In genomic region chr20:49982346-49983122, GRCh38 we compare ENCODE assay signal across 1 cellular context.
TF ChIP-seq lines count a peak whose summit lies in the region.

SNAI1 (plus strand) TSS chr20:49982980; CDS start chr20:49983060, 80 bp downstream.

TF ChIP-seq in HCT116, 20 proteins besides CTCF, POLR2A, EP300 and RAD21 (continued from another document):
- TF ChIP-seq, protein P1, sequence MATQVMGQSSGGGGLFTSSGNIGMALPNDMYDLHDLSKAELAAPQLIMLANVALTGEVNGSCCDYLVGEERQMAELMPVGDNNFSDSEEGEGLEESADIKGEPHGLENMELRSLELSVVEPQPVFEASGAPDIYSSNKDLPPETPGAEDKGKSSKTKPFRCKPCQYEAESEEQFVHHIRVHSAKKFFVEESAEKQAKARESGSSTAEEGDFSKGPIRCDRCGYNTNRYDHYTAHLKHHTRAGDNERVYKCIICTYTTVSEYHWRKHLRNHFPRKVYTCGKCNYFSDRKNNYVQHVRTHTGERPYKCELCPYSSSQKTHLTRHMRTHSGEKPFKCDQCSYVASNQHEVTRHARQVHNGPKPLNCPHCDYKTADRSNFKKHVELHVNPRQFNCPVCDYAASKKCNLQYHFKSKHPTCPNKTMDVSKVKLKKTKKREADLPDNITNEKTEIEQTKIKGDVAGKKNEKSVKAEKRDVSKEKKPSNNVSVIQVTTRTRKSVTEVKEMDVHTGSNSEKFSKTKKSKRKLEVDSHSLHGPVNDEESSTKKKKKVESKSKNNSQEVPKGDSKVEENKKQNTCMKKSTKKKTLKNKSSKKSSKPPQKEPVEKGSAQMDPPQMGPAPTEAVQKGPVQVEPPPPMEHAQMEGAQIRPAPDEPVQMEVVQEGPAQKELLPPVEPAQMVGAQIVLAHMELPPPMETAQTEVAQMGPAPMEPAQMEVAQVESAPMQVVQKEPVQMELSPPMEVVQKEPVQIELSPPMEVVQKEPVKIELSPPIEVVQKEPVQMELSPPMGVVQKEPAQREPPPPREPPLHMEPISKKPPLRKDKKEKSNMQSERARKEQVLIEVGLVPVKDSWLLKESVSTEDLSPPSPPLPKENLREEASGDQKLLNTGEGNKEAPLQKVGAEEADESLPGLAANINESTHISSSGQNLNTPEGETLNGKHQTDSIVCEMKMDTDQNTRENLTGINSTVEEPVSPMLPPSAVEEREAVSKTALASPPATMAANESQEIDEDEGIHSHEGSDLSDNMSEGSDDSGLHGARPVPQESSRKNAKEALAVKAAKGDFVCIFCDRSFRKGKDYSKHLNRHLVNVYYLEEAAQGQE (IDR thresholded peaks at IDR 0.05; ENCODE audit: low read depth) = no peak
- TF ChIP-seq TCF7L2 (IDR thresholded peaks at IDR 0.05; ENCODE audit: borderline replicate concordance, extremely low read depth, insufficient read depth, insufficient read length) (no peak), SIN3A (IDR thresholded peaks at IDR 0.05; ENCODE audit: low read depth) (peak; percentile 95; the same call in 1 of the 2 replicates), EGR1 (IDR thresholded peaks at IDR 0.05; ENCODE audit: low read depth) (peak; percentile 97), ELF1 (IDR thresholded peaks at IDR 0.05; ENCODE audit: borderline replicate concordance, low read depth) (no peak), SP1 (IDR thresholded peaks at IDR 0.05; ENCODE audit: low read depth) (peak; percentile 50), CBX3 (IDR thresholded peaks at IDR 0.05; ENCODE audit: low read depth) (0 out of 2 replicates have a peak, but pooled peaks have one; percentile 15), ZFX (IDR thresholded peaks at IDR 0.05) (peak; percentile 50; the same call in 1 of the 2 replicates), JUND (IDR thresholded peaks at IDR 0.05) (no peak), CEBPB (IDR thresholded peaks at IDR 0.05; ENCODE audit: low read depth) (no peak)
- TF ChIP-seq, protein P2, sequence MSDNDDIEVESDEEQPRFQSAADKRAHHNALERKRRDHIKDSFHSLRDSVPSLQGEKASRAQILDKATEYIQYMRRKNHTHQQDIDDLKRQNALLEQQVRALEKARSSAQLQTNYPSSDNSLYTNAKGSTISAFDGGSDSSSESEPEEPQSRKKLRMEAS (IDR thresholded peaks at IDR 0.05) = peak; percentile 92
